ENCODE assay signal across 10 cellular contexts in genomic region chr4:128917781-128918180, GRCh38.
DNase-seq lines count a peak whose midpoint lies in the region; ATAC-seq and TF ChIP-seq lines count a peak whose summit lies in the region.
"Had no signal": no experiment of that assay in that cellular context is flagged by ENCODE, and none has a peak within 500 bp of the region (broad histone marks: within the 10 kb centered on the region; RNA-seq: fewer than 3 reads in every experiment).

No MANE protein-coding gene starts in this region.

- POLR2A ChIA-PET in MCF 10A (lab: Yijun Ruan, JAX): no interaction called here

- H3K27me3 ChIP-seq in left lung: no peaks in the 10 kb centered on the region
- H3K27me3 ChIP-seq in body of pancreas: no peaks in the 10 kb centered on the region

- 74 to 77% methylated on average over 2 of the region's 2 CpGs for WGBS in body of pancreas, 2 donors

- H3K9me3 ChIP-seq in left lung (no peaks in the 10 kb centered on the region), body of pancreas (no peaks in the 10 kb centered on the region)

- H3K4me1 Mint-ChIP-seq in MCF 10A (ENCODE audit: insufficient read depth, unreplicated experiment): no peaks in the 10 kb centered on the region

- no peak overlapping the region for H3K4me3 ChIP-seq in left lung
- H3K4me3 ChIP-seq in body of pancreas: no peak overlapping the region
- H3K4me3 ChIP-seq: K562 had no signal

- DNase-seq in left lung: no peak
- DNase-seq in cardiac septum (ENCODE audit: low spot score): no peak
- DNase-seq in MCF 10A (ENCODE audit: unreplicated experiment): no peak
- no peak for DNase-seq in NCI-H2171 treated with DMSO at 0.1 percent for 48 hours (lab: John Stamatoyannopoulos, UW)
- DNase-seq in body of pancreas: no peak
- DNase-seq: activated gamma-delta T cell treated with Interleukin-2 at 50 U/mL for 16 hours had no signal

- peaks cover 10% of the 10 kb centered on the region for H3K9me3 Mint-ChIP-seq in MCF 10A (ENCODE audit: unreplicated experiment)

- CTCF ChIA-PET in MCF 10A (lab: Yijun Ruan, JAX): no interaction called here

- no peak for TF ChIP-seq CTCF in left lung (IDR thresholded peaks at IDR 0.05)
- no peak for TF ChIP-seq CTCF in MCF 10A (IDR thresholded peaks at IDR 0.05; ENCODE audit: unreplicated experiment)
- TF ChIP-seq CTCF in body of pancreas (IDR thresholded peaks at IDR 0.05): no peak

- intact Hi-C loops in left lung (cut with DNase I): no loop called here
- intact Hi-C loops in cardiac septum (cut with DNase I): no loop called here
- intact Hi-C loops in MCF 10A (cut with micrococcal nuclease): no loop called here
- intact Hi-C loops in body of pancreas (cut with DNase I): no loop called here

- no peak overlapping the region for H3K4me3 Mint-ChIP-seq in MCF 10A (ENCODE audit: unreplicated experiment)

- H3K27ac ChIP-seq in left lung: peak overlapping the region in 1 of 2 donors; percentile 78
- H3K27ac ChIP-seq in body of pancreas: no peak overlapping the region

- H3K36me3 Mint-ChIP-seq in MCF 10A (ENCODE audit: insufficient read depth, unreplicated experiment): peaks cover 5% of the 10 kb centered on the region

- ATAC-seq in GM18508 (IDR thresholded peaks at IDR 0.05; ENCODE audit: insufficient read depth, unreplicated experiment) (peak; percentile 69), GM21447 (IDR thresholded peaks at IDR 0.05; ENCODE audit: unreplicated experiment) (peak; percentile 73), HG03280 (IDR thresholded peaks at IDR 0.05; ENCODE audit: unreplicated experiment) (peak; percentile 67), left lung (peak; percentile 36), body of pancreas (no peak)
- ATAC-seq: K562 had no signal

- no TSS peak for BruUV-seq in MCF 10A (replicated peaks; lab: Mats Ljungman, UMichigan)

- TF ChIP-seq POLR2A in body of pancreas (IDR thresholded peaks at IDR 0.05): no peak

- H3K36me3 ChIP-seq in left lung (no peaks in the 10 kb centered on the region), body of pancreas (replicated peaks in 1 of 2; ENCODE audit: insufficient read depth in 1 of 2, low read depth in 2 of 2) (no peaks in the 10 kb centered on the region)

- H3K27ac Mint-ChIP-seq in MCF 10A (ENCODE audit: low read depth, unreplicated experiment): no peak overlapping the region

- H3K4me1 ChIP-seq in left lung (peaks cover 0 to 31% of the 10 kb centered on the region in 2 donors), body of pancreas (no peaks in the 10 kb centered on the region)

- no peaks in the 10 kb centered on the region for H3K27me3 Mint-ChIP-seq in MCF 10A (ENCODE audit: insufficient read depth, unreplicated experiment)
